ENCODE assay signal across 1 cellular context in the genomic region with DNA sequence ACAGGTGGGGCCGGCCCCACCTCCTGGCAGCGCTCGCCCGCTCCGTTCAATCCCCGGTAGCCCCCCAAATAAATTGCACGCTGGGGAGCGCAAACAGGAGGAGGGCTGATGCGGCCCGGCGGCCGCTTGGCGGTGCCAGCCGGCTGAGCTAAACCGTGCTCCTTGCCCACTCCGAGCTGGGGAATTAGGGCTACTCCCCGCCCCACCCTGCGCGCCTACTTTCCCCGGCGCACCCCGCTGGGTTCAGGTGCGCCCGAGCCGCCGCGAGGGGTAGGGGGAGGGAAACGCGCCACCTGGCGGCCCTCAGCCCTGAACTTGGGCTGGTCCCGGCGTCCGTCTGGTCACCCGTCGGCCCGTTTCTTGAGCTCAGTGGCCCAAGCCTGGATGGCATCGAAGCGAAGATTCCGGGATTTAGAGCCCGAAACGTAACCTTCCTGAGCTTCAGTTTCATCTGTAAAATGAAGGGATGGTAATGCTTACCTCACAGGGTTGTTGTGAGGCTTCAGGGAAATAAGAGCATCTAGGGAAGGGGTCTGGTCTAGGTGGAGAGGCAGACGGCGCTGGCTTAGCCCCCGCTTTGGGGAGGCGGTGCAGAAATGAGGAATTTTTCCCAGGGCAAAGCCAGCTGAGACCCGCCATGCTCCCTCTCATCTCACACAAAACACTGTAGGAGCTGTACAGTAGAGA.
A peak's percentile ranks its signal among the peaks of the same experiment; 100 is the strongest.
TF ChIP-seq lines count a peak whose summit lies in the region.

No MANE protein-coding gene starts in this region.

TF ChIP-seq in K562, 482 proteins besides CTCF, POLR2A, EP300 and RAD21 (continued from another document and continues in another):
- TF ChIP-seq, protein P1, sequence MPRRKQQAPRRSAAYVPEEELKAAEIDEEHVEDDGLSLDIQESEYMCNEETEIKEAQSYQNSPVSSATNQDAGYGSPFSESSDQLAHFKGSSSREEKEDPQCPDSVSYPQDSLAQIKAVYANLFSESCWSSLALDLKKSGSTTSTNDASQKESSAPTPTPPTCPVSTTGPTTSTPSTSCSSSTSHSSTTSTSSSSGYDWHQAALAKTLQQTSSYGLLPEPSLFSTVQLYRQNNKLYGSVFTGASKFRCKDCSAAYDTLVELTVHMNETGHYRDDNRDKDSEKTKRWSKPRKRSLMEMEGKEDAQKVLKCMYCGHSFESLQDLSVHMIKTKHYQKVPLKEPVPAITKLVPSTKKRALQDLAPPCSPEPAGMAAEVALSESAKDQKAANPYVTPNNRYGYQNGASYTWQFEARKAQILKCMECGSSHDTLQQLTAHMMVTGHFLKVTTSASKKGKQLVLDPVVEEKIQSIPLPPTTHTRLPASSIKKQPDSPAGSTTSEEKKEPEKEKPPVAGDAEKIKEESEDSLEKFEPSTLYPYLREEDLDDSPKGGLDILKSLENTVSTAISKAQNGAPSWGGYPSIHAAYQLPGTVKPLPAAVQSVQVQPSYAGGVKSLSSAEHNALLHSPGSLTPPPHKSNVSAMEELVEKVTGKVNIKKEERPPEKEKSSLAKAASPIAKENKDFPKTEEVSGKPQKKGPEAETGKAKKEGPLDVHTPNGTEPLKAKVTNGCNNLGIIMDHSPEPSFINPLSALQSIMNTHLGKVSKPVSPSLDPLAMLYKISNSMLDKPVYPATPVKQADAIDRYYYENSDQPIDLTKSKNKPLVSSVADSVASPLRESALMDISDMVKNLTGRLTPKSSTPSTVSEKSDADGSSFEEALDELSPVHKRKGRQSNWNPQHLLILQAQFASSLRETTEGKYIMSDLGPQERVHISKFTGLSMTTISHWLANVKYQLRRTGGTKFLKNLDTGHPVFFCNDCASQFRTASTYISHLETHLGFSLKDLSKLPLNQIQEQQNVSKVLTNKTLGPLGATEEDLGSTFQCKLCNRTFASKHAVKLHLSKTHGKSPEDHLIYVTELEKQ (CRISPR knock-in tag; IDR thresholded peaks at IDR 0.05), result no peak
- no peak for TF ChIP-seq MAFF (IDR thresholded peaks at IDR 0.05; ENCODE audit: low read length)
- TF ChIP-seq KLF10 (CRISPR knock-in tag; IDR thresholded peaks at IDR 0.05), result no peak
- TF ChIP-seq DMBX1 (CRISPR knock-in tag; IDR thresholded peaks at IDR 0.05; ENCODE audit: borderline replicate concordance), result no peak
- 0 out of 2 replicates have a peak, but pooled peaks have one; percentile 75 for TF ChIP-seq ZNF830 (CRISPR knock-in tag; IDR thresholded peaks at IDR 0.05)
- TF ChIP-seq KLF13 (tag; IDR thresholded peaks at IDR 0.05; ENCODE audit: borderline replicate concordance, low read depth), result 0 out of 2 replicates have a peak, but pooled peaks have one; percentile 11
- no peak for TF ChIP-seq SRSF1 (IDR thresholded peaks at IDR 0.05; ENCODE audit: low read depth, low read length)
- TF ChIP-seq CHD1 (IDR thresholded peaks at IDR 0.05; ENCODE audit: low read length), result no peak
- TF ChIP-seq CTBP1 (IDR thresholded peaks at IDR 0.05; ENCODE audit: borderline replicate concordance), result peak; percentile 98
- TF ChIP-seq YBX1 (IDR thresholded peaks at IDR 0.05), result no peak
- no peak for TF ChIP-seq COPS2 (conservative IDR thresholded peaks at IDR 0.05)
- TF ChIP-seq, protein P2, sequence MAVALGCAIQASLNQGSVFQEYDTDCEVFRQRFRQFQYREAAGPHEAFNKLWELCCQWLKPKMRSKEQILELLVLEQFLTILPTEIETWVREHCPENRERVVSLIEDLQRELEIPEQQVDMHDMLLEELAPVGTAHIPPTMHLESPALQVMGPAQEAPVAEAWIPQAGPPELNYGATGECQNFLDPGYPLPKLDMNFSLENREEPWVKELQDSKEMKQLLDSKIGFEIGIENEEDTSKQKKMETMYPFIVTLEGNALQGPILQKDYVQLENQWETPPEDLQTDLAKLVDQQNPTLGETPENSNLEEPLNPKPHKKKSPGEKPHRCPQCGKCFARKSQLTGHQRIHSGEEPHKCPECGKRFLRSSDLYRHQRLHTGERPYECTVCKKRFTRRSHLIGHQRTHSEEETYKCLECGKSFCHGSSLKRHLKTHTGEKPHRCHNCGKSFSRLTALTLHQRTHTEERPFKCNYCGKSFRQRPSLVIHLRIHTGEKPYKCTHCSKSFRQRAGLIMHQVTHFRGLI (CRISPR knock-in tag; IDR thresholded peaks at IDR 0.05), result no peak
- TF ChIP-seq POLR2G (IDR thresholded peaks at IDR 0.05; ENCODE audit: low read depth, low read length), result no peak
- no peak for TF ChIP-seq TAF15 (IDR thresholded peaks at IDR 0.05; ENCODE audit: low read depth, low read length)
- 0 out of 2 replicates have a peak, but pooled peaks have one; percentile 45 for TF ChIP-seq KLF16 (IDR thresholded peaks at IDR 0.05)
- TF ChIP-seq CCAR2 (IDR thresholded peaks at IDR 0.05; ENCODE audit: low read depth, low read length), result no peak
- TF ChIP-seq C11orf30 (IDR thresholded peaks at IDR 0.05; ENCODE audit: low read depth), result no peak
- TF ChIP-seq, protein P3, sequence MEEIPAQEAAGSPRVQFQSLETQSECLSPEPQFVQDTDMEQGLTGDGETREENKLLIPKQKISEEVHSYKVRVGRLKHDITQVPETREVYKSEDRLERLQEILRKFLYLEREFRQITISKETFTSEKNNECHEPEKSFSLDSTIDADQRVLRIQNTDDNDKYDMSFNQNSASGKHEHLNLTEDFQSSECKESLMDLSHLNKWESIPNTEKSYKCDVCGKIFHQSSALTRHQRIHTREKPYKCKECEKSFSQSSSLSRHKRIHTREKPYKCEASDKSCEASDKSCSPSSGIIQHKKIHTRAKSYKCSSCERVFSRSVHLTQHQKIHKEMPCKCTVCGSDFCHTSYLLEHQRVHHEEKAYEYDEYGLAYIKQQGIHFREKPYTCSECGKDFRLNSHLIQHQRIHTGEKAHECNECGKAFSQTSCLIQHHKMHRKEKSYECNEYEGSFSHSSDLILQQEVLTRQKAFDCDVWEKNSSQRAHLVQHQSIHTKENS (CRISPR knock-in tag; IDR thresholded peaks at IDR 0.05), result no peak
- TF ChIP-seq, protein P4, sequence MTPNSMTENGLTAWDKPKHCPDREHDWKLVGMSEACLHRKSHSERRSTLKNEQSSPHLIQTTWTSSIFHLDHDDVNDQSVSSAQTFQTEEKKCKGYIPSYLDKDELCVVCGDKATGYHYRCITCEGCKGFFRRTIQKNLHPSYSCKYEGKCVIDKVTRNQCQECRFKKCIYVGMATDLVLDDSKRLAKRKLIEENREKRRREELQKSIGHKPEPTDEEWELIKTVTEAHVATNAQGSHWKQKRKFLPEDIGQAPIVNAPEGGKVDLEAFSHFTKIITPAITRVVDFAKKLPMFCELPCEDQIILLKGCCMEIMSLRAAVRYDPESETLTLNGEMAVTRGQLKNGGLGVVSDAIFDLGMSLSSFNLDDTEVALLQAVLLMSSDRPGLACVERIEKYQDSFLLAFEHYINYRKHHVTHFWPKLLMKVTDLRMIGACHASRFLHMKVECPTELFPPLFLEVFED (CRISPR knock-in tag; conservative IDR thresholded peaks at IDR 0.05), result no peak
- TF ChIP-seq, protein P5, sequence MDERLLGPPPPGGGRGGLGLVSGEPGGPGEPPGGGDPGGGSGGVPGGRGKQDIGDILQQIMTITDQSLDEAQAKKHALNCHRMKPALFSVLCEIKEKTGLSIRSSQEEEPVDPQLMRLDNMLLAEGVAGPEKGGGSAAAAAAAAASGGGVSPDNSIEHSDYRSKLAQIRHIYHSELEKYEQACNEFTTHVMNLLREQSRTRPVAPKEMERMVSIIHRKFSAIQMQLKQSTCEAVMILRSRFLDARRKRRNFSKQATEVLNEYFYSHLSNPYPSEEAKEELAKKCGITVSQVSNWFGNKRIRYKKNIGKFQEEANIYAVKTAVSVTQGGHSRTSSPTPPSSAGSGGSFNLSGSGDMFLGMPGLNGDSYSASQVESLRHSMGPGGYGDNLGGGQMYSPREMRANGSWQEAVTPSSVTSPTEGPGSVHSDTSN (CRISPR knock-in tag; IDR thresholded peaks at IDR 0.05; ENCODE audit: low read depth), result no peak
- TF ChIP-seq, protein P5 (tag; conservative IDR thresholded peaks at IDR 0.05; ENCODE audit: low read depth), result no peak
- TF ChIP-seq ESRRB (CRISPR knock-in tag; IDR thresholded peaks at IDR 0.05; ENCODE audit: borderline replicate concordance), result no peak
- no peak for TF ChIP-seq EGR1 (conservative IDR thresholded peaks at IDR 0.05)
- TF ChIP-seq SMARCA4 (IDR thresholded peaks at IDR 0.05), result 0 out of 2 replicates have a peak, but pooled peaks have one; percentile 15
- no peak for TF ChIP-seq GABPA (tag; conservative IDR thresholded peaks at IDR 0.05; ENCODE audit: low read depth)
- TF ChIP-seq MECOM (CRISPR knock-in tag; IDR thresholded peaks at IDR 0.05), result no peak
- TF ChIP-seq KDM5B (IDR thresholded peaks at IDR 0.05; ENCODE audit: insufficient replicate concordance, low read depth, low read length), result no peak
- TF ChIP-seq, protein P6, sequence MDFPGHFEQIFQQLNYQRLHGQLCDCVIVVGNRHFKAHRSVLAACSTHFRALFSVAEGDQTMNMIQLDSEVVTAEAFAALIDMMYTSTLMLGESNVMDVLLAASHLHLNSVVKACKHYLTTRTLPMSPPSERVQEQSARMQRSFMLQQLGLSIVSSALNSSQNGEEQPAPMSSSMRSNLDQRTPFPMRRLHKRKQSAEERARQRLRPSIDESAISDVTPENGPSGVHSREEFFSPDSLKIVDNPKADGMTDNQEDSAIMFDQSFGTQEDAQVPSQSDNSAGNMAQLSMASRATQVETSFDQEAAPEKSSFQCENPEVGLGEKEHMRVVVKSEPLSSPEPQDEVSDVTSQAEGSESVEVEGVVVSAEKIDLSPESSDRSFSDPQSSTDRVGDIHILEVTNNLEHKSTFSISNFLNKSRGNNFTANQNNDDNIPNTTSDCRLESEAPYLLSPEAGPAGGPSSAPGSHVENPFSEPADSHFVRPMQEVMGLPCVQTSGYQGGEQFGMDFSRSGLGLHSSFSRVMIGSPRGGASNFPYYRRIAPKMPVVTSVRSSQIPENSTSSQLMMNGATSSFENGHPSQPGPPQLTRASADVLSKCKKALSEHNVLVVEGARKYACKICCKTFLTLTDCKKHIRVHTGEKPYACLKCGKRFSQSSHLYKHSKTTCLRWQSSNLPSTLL (IDR thresholded peaks at IDR 0.05), result no peak
- TF ChIP-seq ZNF232 (CRISPR knock-in tag; IDR thresholded peaks at IDR 0.05), result no peak
- no peak for TF ChIP-seq DACH1 (IDR thresholded peaks at IDR 0.05; ENCODE audit: partially characterized antibody)
- TF ChIP-seq ZNF561 (CRISPR knock-in tag; conservative IDR thresholded peaks at IDR 0.05), result no peak
- peak; percentile 63 for TF ChIP-seq EP400 (IDR thresholded peaks at IDR 0.05)
- no peak for TF ChIP-seq NCOA4 (IDR thresholded peaks at IDR 0.05; ENCODE audit: partially characterized antibody)
- TF ChIP-seq, protein P7, sequence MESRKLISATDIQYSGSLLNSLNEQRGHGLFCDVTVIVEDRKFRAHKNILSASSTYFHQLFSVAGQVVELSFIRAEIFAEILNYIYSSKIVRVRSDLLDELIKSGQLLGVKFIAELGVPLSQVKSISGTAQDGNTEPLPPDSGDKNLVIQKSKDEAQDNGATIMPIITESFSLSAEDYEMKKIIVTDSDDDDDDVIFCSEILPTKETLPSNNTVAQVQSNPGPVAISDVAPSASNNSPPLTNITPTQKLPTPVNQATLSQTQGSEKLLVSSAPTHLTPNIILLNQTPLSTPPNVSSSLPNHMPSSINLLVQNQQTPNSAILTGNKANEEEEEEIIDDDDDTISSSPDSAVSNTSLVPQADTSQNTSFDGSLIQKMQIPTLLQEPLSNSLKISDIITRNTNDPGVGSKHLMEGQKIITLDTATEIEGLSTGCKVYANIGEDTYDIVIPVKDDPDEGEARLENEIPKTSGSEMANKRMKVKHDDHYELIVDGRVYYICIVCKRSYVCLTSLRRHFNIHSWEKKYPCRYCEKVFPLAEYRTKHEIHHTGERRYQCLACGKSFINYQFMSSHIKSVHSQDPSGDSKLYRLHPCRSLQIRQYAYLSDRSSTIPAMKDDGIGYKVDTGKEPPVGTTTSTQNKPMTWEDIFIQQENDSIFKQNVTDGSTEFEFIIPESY (CRISPR knock-in tag; IDR thresholded peaks at IDR 0.05), result peak; percentile 75; the same call in 1 of the 2 replicates
- TF ChIP-seq NCOA2 (IDR thresholded peaks at IDR 0.05; ENCODE audit: partially characterized antibody in 2 of 2), result no peak
- peak; percentile 83 for TF ChIP-seq NRF1 (conservative IDR thresholded peaks at IDR 0.05 in 1 of 2, IDR thresholded peaks at IDR 0.05 in 1 of 2)
- peak; percentile 75 for TF ChIP-seq ATF7 (IDR thresholded peaks at IDR 0.05)
- TF ChIP-seq HEY1 (CRISPR knock-in tag; IDR thresholded peaks at IDR 0.05; ENCODE audit: borderline replicate concordance), result no peak
- TF ChIP-seq, protein P8, sequence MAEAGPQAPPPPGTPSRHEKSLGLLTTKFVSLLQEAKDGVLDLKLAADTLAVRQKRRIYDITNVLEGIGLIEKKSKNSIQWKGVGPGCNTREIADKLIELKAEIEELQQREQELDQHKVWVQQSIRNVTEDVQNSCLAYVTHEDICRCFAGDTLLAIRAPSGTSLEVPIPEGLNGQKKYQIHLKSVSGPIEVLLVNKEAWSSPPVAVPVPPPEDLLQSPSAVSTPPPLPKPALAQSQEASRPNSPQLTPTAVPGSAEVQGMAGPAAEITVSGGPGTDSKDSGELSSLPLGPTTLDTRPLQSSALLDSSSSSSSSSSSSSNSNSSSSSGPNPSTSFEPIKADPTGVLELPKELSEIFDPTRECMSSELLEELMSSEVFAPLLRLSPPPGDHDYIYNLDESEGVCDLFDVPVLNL (CRISPR knock-in tag; IDR thresholded peaks at IDR 0.05; ENCODE audit: low read depth), result no peak
